13 cellular contexts compared by ENCODE assay signal in the genomic region with DNA sequence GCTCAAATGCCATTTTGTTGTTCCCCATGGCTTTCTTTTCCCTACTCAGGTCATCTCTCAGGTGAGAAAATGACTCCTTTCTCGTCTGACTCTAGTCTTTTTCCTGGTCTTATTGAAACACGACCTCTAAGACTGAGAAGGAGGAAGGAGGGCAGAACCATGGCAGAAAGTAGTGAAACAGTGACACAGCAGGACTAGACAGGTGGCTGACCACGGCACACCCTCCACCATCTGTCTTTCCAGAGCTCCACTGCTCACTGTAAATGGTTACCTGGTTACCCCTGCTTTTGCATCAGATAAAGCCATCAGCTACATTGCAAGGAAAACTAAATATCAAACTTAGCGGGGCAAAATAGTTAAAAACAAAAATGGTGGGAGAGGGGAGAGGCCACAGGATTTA. TPM values are rescaled to one million over a fixed set of nuclear protein-coding genes. Genes with fewer than 3 reads are reported as not detected.
DNase-seq lines count a peak whose midpoint lies in the region; ATAC-seq and TF ChIP-seq lines count a peak whose summit lies in the region.
"Had no signal": no experiment of that assay in that cellular context is flagged by ENCODE, and none has a peak within 500 bp of the region (broad histone marks: within the 10 kb centered on the region; RNA-seq: fewer than 3 reads in every experiment).

No MANE protein-coding gene starts in this region.

- H3K9me3 Mint-ChIP-seq in activated CD4-positive, alpha-beta memory T cell treated with anti-CD3 and anti-CD28 coated beads, Interleukin-2, amount 10 ng/mL, durations not matched to agents 7 days and 5 days, result peaks cover 3% of the 10 kb centered on the region
- H3K9me3 Mint-ChIP-seq in activated CD4-positive, alpha-beta memory T cell treated with anti-CD3 and anti-CD28 coated beads for 36 hours, result no peaks in the 10 kb centered on the region
- no peaks in the 10 kb centered on the region for H3K9me3 Mint-ChIP-seq in progenitor cell of endocrine pancreas (ENCODE audit: low read depth)
- H3K9me3 Mint-ChIP-seq in T-cell, result no peaks in the 10 kb centered on the region

- CTCF ChIA-PET in activated CD4-positive, alpha-beta memory T cell treated with anti-CD3 and anti-CD28 coated beads, Interleukin-2, amount 10 ng/mL, durations not matched to agents 7 days and 5 days (lab: Charles Lee), result no interaction called here
- CTCF ChIA-PET in activated CD4-positive, alpha-beta memory T cell treated with anti-CD3 and anti-CD28 coated beads for 36 hours (lab: Charles Lee), result no interaction called here
- CTCF ChIA-PET in T-cell (lab: Charles Lee), result no interaction called here

- no peaks in the 10 kb centered on the region for H3K9me2 ChIP-seq in Loucy (replicated peaks; ENCODE audit: low read depth, low read length)

- H3K27ac Mint-ChIP-seq in activated CD4-positive, alpha-beta memory T cell treated with anti-CD3 and anti-CD28 coated beads, Interleukin-2, amount 10 ng/mL, durations not matched to agents 7 days and 5 days, result peak overlapping the region; percentile 26
- H3K27ac Mint-ChIP-seq in activated CD4-positive, alpha-beta memory T cell treated with anti-CD3 and anti-CD28 coated beads for 36 hours, result no peak overlapping the region
- peak overlapping the region; percentile 42 for H3K27ac Mint-ChIP-seq in progenitor cell of endocrine pancreas
- H3K27ac Mint-ChIP-seq in T-cell, result no peak overlapping the region

- POLR2A ChIA-PET in activated CD4-positive, alpha-beta memory T cell treated with anti-CD3 and anti-CD28 coated beads, Interleukin-2, amount 10 ng/mL, durations not matched to agents 7 days and 5 days (lab: Charles Lee), result no interaction called here
- POLR2A ChIA-PET in activated CD4-positive, alpha-beta memory T cell treated with anti-CD3 and anti-CD28 coated beads for 36 hours (lab: Charles Lee), result no interaction called here
- POLR2A ChIA-PET in T-cell (lab: Charles Lee), result no interaction called here

- no peaks in the 10 kb centered on the region for H4K20me1 ChIP-seq in Loucy (ENCODE audit: insufficient read depth, low read length, poor library complexity, severe bottlenecking)

- H3K36me3 Mint-ChIP-seq in activated CD4-positive, alpha-beta memory T cell treated with anti-CD3 and anti-CD28 coated beads, Interleukin-2, amount 10 ng/mL, durations not matched to agents 7 days and 5 days (ENCODE audit: low read depth), result peaks cover 19% of the 10 kb centered on the region
- peaks cover 58% of the 10 kb centered on the region for H3K36me3 Mint-ChIP-seq in activated CD4-positive, alpha-beta memory T cell treated with anti-CD3 and anti-CD28 coated beads for 36 hours
- H3K36me3 Mint-ChIP-seq in progenitor cell of endocrine pancreas (ENCODE audit: insufficient read depth) (peaks cover 2% of the 10 kb centered on the region), T-cell (peaks cover 19% of the 10 kb centered on the region)

- H3K9ac ChIP-seq in Loucy (ENCODE audit: low read depth, low read length, poor library complexity, severe bottlenecking), result no peak overlapping the region

- no peak overlapping the region for H3K4me3 ChIP-seq in Loucy (ENCODE audit: low read length, poor library complexity, severe bottlenecking)
- H3K4me3 ChIP-seq: PC-9, tibial nerve had no signal

- peak overlapping the region; percentile 79 for H3K4me2 ChIP-seq in Loucy (ENCODE audit: low read depth, low read length, poor library complexity, severe bottlenecking)
- H3K4me2 ChIP-seq: PC-9 had no signal

- TF ChIP-seq CTCF in Loucy (conservative IDR thresholded peaks at IDR 0.05; ENCODE audit: low read length) (no peak), progenitor cell of endocrine pancreas (IDR thresholded peaks at IDR 0.05; ENCODE audit: unreplicated experiment) (no peak)

- DNase-seq in activated CD4-positive, alpha-beta memory T cell treated with anti-CD3 and anti-CD28 coated beads, Interleukin-2, amount 10 ng/mL, durations not matched to agents 7 days and 5 days, result no peak
- no peak for DNase-seq in activated CD4-positive, alpha-beta memory T cell treated with anti-CD3 and anti-CD28 coated beads for 36 hours
- DNase-seq in progenitor cell of endocrine pancreas (ENCODE audit: low spot score, unreplicated experiment) (no peak), AML-193 (lab: John Stamatoyannopoulos, UW) (no peak), COR-L47 (lab: John Stamatoyannopoulos, UW) (no peak), T-cell (no peak)
- DNase-seq: IMR-90, NCI-H1694, PC-9, T1000 had no signal

- no peaks in the 10 kb centered on the region for H3K9me3 ChIP-seq in Loucy (ENCODE audit: insufficient read depth, low read depth, low read length)
- H3K9me3 ChIP-seq: tibial nerve had no signal

- H3K4me1 ChIP-seq in Loucy (ENCODE audit: insufficient read depth, low read length, poor library complexity, severe bottlenecking), result peaks cover 35% of the 10 kb centered on the region
- H3K4me1 ChIP-seq: tibial nerve had no signal

- no peak overlapping the region for H3K4me3 Mint-ChIP-seq in activated CD4-positive, alpha-beta memory T cell treated with anti-CD3 and anti-CD28 coated beads, Interleukin-2, amount 10 ng/mL, durations not matched to agents 7 days and 5 days
- H3K4me3 Mint-ChIP-seq in activated CD4-positive, alpha-beta memory T cell treated with anti-CD3 and anti-CD28 coated beads for 36 hours, result no peak overlapping the region
- no peak overlapping the region for H3K4me3 Mint-ChIP-seq in progenitor cell of endocrine pancreas (ENCODE audit: low read depth)
- no peak overlapping the region for H3K4me3 Mint-ChIP-seq in T-cell

- ATAC-seq in HG02798 (IDR thresholded peaks at IDR 0.05; ENCODE audit: poor library complexity, unreplicated experiment) (peak; percentile 64), T-cell (replicated peaks in 1 of 4) (no peak)

- H3K36me3 ChIP-seq in Loucy (ENCODE audit: insufficient read depth, low read length), result no peaks in the 10 kb centered on the region

- peaks cover 41% of the 10 kb centered on the region for H3K4me1 Mint-ChIP-seq in activated CD4-positive, alpha-beta memory T cell treated with anti-CD3 and anti-CD28 coated beads, Interleukin-2, amount 10 ng/mL, durations not matched to agents 7 days and 5 days
- peaks cover 32% of the 10 kb centered on the region for H3K4me1 Mint-ChIP-seq in activated CD4-positive, alpha-beta memory T cell treated with anti-CD3 and anti-CD28 coated beads for 36 hours (ENCODE audit: low read depth)
- H3K4me1 Mint-ChIP-seq in progenitor cell of endocrine pancreas (ENCODE audit: low read depth), result peaks cover 6% of the 10 kb centered on the region
- H3K4me1 Mint-ChIP-seq in T-cell, result peaks cover 29 to 35% (median 34%) of the 10 kb centered on the region in 3 donors

- peaks cover 3% of the 10 kb centered on the region for H3K27me3 Mint-ChIP-seq in activated CD4-positive, alpha-beta memory T cell treated with anti-CD3 and anti-CD28 coated beads, Interleukin-2, amount 10 ng/mL, durations not matched to agents 7 days and 5 days
- no peaks in the 10 kb centered on the region for H3K27me3 Mint-ChIP-seq in activated CD4-positive, alpha-beta memory T cell treated with anti-CD3 and anti-CD28 coated beads for 36 hours
- H3K27me3 Mint-ChIP-seq in progenitor cell of endocrine pancreas (no peaks in the 10 kb centered on the region), T-cell (no peaks in the 10 kb centered on the region)

- intact Hi-C loops in activated CD4-positive, alpha-beta memory T cell treated with anti-CD3 and anti-CD28 coated beads for 36 hours (cut with micrococcal nuclease), result no loop called here

- 0 out of 2 replicates have a peak, but pooled peaks cover 10% of the 10 kb centered on the region for H3F3A ChIP-seq in Loucy (ENCODE audit: low read depth)

- 0 out of 2 replicates have a peak overlapping the region, but pooled peaks have one; percentile 9 for H2AFZ ChIP-seq in Loucy (ENCODE audit: low read length)
- H2AFZ ChIP-seq: PC-9 had no signal

- no peaks in the 10 kb centered on the region for H3K27me3 ChIP-seq in Loucy (ENCODE audit: insufficient read depth, low read length, poor library complexity, severe bottlenecking)
- H3K27me3 ChIP-seq: tibial nerve had no signal

- no peaks in the 10 kb centered on the region for H3K79me2 ChIP-seq in Loucy (ENCODE audit: insufficient read depth, low read length)

RNA-seq across cellular contexts. Expression of a gene that starts 30.9 kb away (rescaled TPM):
- total RNA-seq in activated CD4-positive, alpha-beta memory T cell treated with anti-CD3 and anti-CD28 coated beads, Interleukin-2, amount 10 ng/mL, durations not matched to agents 7 days and 5 days, result 1 to 10 TPM; 3.0 to 3.2 TPM
- 10 to 100 TPM; 10.5 to 11.9 TPM for total RNA-seq in activated CD4-positive, alpha-beta memory T cell treated with anti-CD3 and anti-CD28 coated beads for 36 hours
- total RNA-seq in progenitor cell of endocrine pancreas (1.2 and 1.4 TPM in 2 replicates), T-cell (10 to 100 TPM in 2 of 5 donors, 1 to 10 TPM in 3; 1.3 to 45.0 (median 1.8) TPM)
- total RNA-seq: PC-9 had no signal

RNA-seq across cellular contexts. Expression of a gene that starts 53.8 kb away (rescaled TPM):
- total RNA-seq in activated CD4-positive, alpha-beta memory T cell treated with anti-CD3 and anti-CD28 coated beads, Interleukin-2, amount 10 ng/mL, durations not matched to agents 7 days and 5 days, result 10 to 100 TPM; 35.8 to 37.3 TPM
- 10 to 100 TPM; 30.6 to 36.1 TPM for total RNA-seq in activated CD4-positive, alpha-beta memory T cell treated with anti-CD3 and anti-CD28 coated beads for 36 hours
- total RNA-seq in progenitor cell of endocrine pancreas, result 42.4 and 47.5 TPM in 2 replicates
- 10 to 100 TPM; 33.5 to 47.5 (median 35.9) TPM for total RNA-seq in T-cell

Comparison
In these comparisons a context has a peak if more than half of its experiments do, and no peak if none do; other contexts are left out.
1. H3K27ac Mint-ChIP-seq: peak in activated CD4-positive, alpha-beta memory T cell treated with anti-CD3 and anti-CD28 coated beads, Interleukin-2, amount 10 ng/mL, durations not matched to agents 7 days and 5 days (single experiment) and progenitor cell of endocrine pancreas (single experiment); none in activated CD4-positive, alpha-beta memory T cell treated with anti-CD3 and anti-CD28 coated beads for 36 hours (single experiment) and T-cell (0 of 2).